Comparison of ENCODE assay signal across 13 cellular contexts in genomic region chr13:97100821-97101220, GRCh38.
"Had no signal": no experiment of that assay in that cellular context is flagged by ENCODE, and none has a peak within 500 bp of the region (broad histone marks: within the 10 kb centered on the region; RNA-seq: fewer than 3 reads in every experiment).

No MANE protein-coding gene starts in this region.

- H3K36me3 ChIP-seq: neutrophil had no signal

- H3K9me3 ChIP-seq: neutrophil had no signal

- ATAC-seq: activated naive CD8-positive, alpha-beta T cell treated with anti-CD3 and anti-CD28 coated beads, Interleukin-2, amount 50 U/mL, for 24 hours; activated T-helper 17 cell treated with anti-CD3 and anti-CD28 coated beads, Interleukin-2, amount 50 U/mL, for 72 hours; foreskin keratinocyte; left ventricle myocardium superior; naive thymus-derived CD8-positive, alpha-beta T cell had no signal

- H3K4me1 ChIP-seq: foreskin keratinocyte had no signal

- H3K27ac ChIP-seq: foreskin keratinocyte, neutrophil had no signal

- H3K27me3 ChIP-seq: foreskin keratinocyte, neutrophil had no signal

- DNase-seq: activated CD4-positive, alpha-beta T cell treated with anti-CD3 and anti-CD28 coated beads, Interleukin-2, amount 50 U/mL, for 48 hours; activated CD4-positive, CD25-positive, alpha-beta regulatory T cell treated with anti-CD3 and anti-CD28 coated beads, Interleukin-2, amount 50 U/mL, for 72 hours; activated naive CD4-positive, alpha-beta T cell treated with anti-CD3 and anti-CD28 coated beads for 36 hours; activated naive CD8-positive, alpha-beta T cell treated with anti-CD3 and anti-CD28 coated beads, Interleukin-2, amount 50 U/mL, for 24 hours; aorta; effector memory CD4-positive, alpha-beta T cell; foreskin keratinocyte; kidney glomerular epithelial cell; left ventricle myocardium superior; naive thymus-derived CD8-positive, alpha-beta T cell; stimulated activated CD4-positive, alpha-beta T cell treated with anti-CD3 and anti-CD28 coated beads, Interleukin-2, amount 100 ng/mL, for 24 hours had no signal
